ENCODE assay signal across 1 cellular context in the genomic region with DNA sequence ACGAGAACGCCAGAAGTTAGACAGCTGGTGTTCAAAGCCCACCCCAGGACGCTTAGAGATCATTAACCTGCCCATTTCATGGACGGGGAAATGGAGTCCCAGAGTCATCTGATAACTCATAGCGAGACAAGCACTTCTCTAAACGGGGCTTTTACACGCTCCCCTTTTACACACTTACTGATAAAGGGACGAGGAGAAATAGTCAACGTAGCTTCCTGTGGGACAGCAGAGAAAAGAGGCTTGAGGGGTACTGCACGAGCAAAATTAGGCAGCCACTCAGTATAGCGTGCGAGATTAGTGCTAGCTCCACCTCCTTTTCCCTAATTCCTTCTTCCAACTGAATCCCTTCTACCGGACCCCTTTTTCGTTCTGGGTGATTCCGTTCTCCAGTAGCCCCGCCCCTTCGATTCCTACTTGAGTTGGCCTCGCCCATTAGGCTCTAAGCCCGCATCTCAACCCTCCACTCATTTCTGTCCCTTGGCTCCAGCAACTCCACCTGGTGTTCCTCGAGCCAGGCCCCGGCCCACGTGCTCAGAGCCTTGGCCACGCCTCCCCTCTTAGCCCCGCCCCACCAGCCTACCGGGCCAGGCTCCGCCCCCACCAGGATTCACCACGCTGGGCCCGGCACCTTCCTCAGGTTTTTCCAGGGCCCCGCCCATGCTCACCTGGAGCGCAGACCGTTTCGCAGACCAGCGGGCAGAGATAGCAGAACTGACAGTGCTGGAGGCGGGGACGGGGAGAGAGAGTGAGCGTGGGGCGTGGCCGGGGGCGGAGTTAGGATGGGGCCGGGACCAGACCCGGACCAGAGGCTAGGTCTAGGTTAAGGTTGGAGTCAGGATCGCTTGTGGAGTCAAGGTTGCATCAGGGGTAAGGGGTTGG.
A peak's percentile ranks its signal among the peaks of the same experiment; 100 is the strongest.
TF ChIP-seq lines count a peak whose summit lies in the region.

No MANE protein-coding gene starts in this region.

TF ChIP-seq in H1, 55 proteins besides CTCF, POLR2A, EP300 and RAD21:
- TF ChIP-seq POLR2AphosphoS5 (IDR thresholded peaks at IDR 0.05; ENCODE audit: low read depth, low read length) (peak; percentile 30), ASH2L (IDR thresholded peaks at IDR 0.05; ENCODE audit: low read length) (no peak), HDAC2 (IDR thresholded peaks at IDR 0.05; ENCODE audit: borderline replicate concordance in 1 of 2, low read depth in 2 of 2, low read length in 2 of 2) (peak in 1 of 2 experiments; percentile 84; a peak in 1 of 4 replicates), RNF2 (IDR thresholded peaks at IDR 0.05; ENCODE audit: borderline replicate concordance, low read depth, low read length, missing control alignments, poor library complexity, severe bottlenecking) (no peak), GABPA (IDR thresholded peaks at IDR 0.05; ENCODE audit: borderline replicate concordance, insufficient read depth, low read length) (no peak), SP1 (IDR thresholded peaks at IDR 0.05; ENCODE audit: low read depth, low read length) (peak; percentile 65), CHD1 (IDR thresholded peaks at IDR 0.05; ENCODE audit: low read depth, low read length) (0 out of 2 replicates have a peak, but pooled peaks have one; percentile 56), JUND (IDR thresholded peaks at IDR 0.05; ENCODE audit: low read length) (peak; percentile 65; the same call in 1 of the 2 replicates), KDM1A (IDR thresholded peaks at IDR 0.05; ENCODE audit: borderline replicate concordance, low read length) (peak; percentile 89), SIX5 (IDR thresholded peaks at IDR 0.05; ENCODE audit: low read depth, low read length) (peak; percentile 26; the same call in 1 of the 2 replicates), TBP (IDR thresholded peaks at IDR 0.05; ENCODE audit: low read depth, low read length) (peak; percentile 75), SP4 (IDR thresholded peaks at IDR 0.05; ENCODE audit: low read length) (peak; percentile 90; the same call in 1 of the 2 replicates), CEBPB (IDR thresholded peaks at IDR 0.05; ENCODE audit: low read depth, low read length) (no peak), TCF12 (IDR thresholded peaks at IDR 0.05; ENCODE audit: low read depth, low read length) (0 out of 2 replicates have a peak, but pooled peaks have one; percentile 10), SIN3A (conservative IDR thresholded peaks at IDR 0.05 in 1 of 2, IDR thresholded peaks at IDR 0.05 in 1 of 2; ENCODE audit: low read depth in 1 of 2, low read length in 2 of 2) (peak in 1 of 2 experiments; percentile 92; a peak in 3 of 4 replicates), CHD2 (IDR thresholded peaks at IDR 0.05; ENCODE audit: low read length) (0 out of 2 replicates have a peak, but pooled peaks have one; percentile 8), TAF1 (IDR thresholded peaks at IDR 0.05; ENCODE audit: low read depth, low read length) (peak; percentile 79; the same call in 1 of the 2 replicates)
- TF ChIP-seq, protein P1, sequence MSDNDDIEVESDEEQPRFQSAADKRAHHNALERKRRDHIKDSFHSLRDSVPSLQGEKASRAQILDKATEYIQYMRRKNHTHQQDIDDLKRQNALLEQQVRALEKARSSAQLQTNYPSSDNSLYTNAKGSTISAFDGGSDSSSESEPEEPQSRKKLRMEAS (IDR thresholded peaks at IDR 0.05): peak; percentile 96
- TF ChIP-seq, protein P2, sequence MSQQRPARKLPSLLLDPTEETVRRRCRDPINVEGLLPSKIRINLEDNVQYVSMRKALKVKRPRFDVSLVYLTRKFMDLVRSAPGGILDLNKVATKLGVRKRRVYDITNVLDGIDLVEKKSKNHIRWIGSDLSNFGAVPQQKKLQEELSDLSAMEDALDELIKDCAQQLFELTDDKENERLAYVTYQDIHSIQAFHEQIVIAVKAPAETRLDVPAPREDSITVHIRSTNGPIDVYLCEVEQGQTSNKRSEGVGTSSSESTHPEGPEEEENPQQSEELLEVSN (IDR thresholded peaks at IDR 0.05): peak; percentile 81
- TF ChIP-seq, protein P3, sequence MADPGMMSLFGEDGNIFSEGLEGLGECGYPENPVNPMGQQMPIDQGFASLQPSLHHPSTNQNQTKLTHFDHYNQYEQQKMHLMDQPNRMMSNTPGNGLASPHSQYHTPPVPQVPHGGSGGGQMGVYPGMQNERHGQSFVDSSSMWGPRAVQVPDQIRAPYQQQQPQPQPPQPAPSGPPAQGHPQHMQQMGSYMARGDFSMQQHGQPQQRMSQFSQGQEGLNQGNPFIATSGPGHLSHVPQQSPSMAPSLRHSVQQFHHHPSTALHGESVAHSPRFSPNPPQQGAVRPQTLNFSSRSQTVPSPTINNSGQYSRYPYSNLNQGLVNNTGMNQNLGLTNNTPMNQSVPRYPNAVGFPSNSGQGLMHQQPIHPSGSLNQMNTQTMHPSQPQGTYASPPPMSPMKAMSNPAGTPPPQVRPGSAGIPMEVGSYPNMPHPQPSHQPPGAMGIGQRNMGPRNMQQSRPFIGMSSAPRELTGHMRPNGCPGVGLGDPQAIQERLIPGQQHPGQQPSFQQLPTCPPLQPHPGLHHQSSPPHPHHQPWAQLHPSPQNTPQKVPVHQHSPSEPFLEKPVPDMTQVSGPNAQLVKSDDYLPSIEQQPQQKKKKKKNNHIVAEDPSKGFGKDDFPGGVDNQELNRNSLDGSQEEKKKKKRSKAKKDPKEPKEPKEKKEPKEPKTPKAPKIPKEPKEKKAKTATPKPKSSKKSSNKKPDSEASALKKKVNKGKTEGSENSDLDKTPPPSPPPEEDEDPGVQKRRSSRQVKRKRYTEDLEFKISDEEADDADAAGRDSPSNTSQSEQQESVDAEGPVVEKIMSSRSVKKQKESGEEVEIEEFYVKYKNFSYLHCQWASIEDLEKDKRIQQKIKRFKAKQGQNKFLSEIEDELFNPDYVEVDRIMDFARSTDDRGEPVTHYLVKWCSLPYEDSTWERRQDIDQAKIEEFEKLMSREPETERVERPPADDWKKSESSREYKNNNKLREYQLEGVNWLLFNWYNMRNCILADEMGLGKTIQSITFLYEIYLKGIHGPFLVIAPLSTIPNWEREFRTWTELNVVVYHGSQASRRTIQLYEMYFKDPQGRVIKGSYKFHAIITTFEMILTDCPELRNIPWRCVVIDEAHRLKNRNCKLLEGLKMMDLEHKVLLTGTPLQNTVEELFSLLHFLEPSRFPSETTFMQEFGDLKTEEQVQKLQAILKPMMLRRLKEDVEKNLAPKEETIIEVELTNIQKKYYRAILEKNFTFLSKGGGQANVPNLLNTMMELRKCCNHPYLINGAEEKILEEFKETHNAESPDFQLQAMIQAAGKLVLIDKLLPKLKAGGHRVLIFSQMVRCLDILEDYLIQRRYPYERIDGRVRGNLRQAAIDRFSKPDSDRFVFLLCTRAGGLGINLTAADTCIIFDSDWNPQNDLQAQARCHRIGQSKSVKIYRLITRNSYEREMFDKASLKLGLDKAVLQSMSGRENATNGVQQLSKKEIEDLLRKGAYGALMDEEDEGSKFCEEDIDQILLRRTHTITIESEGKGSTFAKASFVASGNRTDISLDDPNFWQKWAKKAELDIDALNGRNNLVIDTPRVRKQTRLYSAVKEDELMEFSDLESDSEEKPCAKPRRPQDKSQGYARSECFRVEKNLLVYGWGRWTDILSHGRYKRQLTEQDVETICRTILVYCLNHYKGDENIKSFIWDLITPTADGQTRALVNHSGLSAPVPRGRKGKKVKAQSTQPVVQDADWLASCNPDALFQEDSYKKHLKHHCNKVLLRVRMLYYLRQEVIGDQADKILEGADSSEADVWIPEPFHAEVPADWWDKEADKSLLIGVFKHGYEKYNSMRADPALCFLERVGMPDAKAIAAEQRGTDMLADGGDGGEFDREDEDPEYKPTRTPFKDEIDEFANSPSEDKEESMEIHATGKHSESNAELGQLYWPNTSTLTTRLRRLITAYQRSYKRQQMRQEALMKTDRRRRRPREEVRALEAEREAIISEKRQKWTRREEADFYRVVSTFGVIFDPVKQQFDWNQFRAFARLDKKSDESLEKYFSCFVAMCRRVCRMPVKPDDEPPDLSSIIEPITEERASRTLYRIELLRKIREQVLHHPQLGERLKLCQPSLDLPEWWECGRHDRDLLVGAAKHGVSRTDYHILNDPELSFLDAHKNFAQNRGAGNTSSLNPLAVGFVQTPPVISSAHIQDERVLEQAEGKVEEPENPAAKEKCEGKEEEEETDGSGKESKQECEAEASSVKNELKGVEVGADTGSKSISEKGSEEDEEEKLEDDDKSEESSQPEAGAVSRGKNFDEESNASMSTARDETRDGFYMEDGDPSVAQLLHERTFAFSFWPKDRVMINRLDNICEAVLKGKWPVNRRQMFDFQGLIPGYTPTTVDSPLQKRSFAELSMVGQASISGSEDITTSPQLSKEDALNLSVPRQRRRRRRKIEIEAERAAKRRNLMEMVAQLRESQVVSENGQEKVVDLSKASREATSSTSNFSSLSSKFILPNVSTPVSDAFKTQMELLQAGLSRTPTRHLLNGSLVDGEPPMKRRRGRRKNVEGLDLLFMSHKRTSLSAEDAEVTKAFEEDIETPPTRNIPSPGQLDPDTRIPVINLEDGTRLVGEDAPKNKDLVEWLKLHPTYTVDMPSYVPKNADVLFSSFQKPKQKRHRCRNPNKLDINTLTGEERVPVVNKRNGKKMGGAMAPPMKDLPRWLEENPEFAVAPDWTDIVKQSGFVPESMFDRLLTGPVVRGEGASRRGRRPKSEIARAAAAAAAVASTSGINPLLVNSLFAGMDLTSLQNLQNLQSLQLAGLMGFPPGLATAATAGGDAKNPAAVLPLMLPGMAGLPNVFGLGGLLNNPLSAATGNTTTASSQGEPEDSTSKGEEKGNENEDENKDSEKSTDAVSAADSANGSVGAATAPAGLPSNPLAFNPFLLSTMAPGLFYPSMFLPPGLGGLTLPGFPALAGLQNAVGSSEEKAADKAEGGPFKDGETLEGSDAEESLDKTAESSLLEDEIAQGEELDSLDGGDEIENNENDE (IDR thresholded peaks at IDR 0.05; ENCODE audit: insufficient replicate concordance, low read length): no peak
- TF ChIP-seq, protein P4, sequence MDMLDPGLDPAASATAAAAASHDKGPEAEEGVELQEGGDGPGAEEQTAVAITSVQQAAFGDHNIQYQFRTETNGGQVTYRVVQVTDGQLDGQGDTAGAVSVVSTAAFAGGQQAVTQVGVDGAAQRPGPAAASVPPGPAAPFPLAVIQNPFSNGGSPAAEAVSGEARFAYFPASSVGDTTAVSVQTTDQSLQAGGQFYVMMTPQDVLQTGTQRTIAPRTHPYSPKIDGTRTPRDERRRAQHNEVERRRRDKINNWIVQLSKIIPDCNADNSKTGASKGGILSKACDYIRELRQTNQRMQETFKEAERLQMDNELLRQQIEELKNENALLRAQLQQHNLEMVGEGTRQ (IDR thresholded peaks at IDR 0.05; ENCODE audit: low read length): peak; percentile 84
